Comparison of ENCODE assay signal across 2 cellular contexts in the genomic region with DNA sequence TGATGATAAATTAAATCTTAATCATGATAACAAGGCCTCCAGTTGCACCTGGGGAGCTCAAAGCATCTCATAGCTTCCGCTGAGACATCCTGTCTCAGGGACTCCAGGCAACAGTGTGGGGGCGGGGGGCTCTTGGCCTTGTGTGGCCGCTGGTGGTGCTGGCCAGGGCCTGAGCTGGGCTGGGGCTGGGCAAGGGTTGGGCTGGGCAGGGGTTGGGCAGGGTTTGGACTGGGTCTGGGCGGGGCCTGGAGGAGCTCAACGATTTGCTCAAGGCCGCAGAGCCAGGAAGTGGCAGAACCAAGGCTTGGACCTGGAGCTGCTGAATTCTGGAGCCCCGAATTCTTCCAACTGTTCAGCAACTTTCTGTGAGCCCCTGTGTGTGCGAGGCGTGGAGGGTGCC.
TF ChIP-seq lines count a peak whose summit lies in the region.

No MANE protein-coding gene starts in this region.

TF ChIP-seq in SK-N-SH, 30 proteins besides CTCF, POLR2A, EP300 and RAD21 (continued from another document):
- TF ChIP-seq, protein P1, sequence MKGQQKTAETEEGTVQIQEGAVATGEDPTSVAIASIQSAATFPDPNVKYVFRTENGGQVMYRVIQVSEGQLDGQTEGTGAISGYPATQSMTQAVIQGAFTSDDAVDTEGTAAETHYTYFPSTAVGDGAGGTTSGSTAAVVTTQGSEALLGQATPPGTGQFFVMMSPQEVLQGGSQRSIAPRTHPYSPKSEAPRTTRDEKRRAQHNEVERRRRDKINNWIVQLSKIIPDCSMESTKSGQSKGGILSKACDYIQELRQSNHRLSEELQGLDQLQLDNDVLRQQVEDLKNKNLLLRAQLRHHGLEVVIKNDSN (IDR thresholded peaks at IDR 0.05; ENCODE audit: borderline replicate concordance, low read depth), result no peak
- TF ChIP-seq CHD2 (IDR thresholded peaks at IDR 0.05; ENCODE audit: low read length, partially characterized antibody) (no peak), PBX3 (IDR thresholded peaks at IDR 0.05) (no peak), YY1 (IDR thresholded peaks at IDR 0.05; ENCODE audit: low read depth) (no peak), RCOR1 (IDR thresholded peaks at IDR 0.05; ENCODE audit: low read length) (no peak), SIN3A (IDR thresholded peaks at IDR 0.05; ENCODE audit: borderline replicate concordance, low read depth, low read length) (no peak), EZH2phosphoT487 (IDR thresholded peaks at IDR 0.05; ENCODE audit: borderline replicate concordance, low read depth) (no peak)
- TF ChIP-seq, protein P2, sequence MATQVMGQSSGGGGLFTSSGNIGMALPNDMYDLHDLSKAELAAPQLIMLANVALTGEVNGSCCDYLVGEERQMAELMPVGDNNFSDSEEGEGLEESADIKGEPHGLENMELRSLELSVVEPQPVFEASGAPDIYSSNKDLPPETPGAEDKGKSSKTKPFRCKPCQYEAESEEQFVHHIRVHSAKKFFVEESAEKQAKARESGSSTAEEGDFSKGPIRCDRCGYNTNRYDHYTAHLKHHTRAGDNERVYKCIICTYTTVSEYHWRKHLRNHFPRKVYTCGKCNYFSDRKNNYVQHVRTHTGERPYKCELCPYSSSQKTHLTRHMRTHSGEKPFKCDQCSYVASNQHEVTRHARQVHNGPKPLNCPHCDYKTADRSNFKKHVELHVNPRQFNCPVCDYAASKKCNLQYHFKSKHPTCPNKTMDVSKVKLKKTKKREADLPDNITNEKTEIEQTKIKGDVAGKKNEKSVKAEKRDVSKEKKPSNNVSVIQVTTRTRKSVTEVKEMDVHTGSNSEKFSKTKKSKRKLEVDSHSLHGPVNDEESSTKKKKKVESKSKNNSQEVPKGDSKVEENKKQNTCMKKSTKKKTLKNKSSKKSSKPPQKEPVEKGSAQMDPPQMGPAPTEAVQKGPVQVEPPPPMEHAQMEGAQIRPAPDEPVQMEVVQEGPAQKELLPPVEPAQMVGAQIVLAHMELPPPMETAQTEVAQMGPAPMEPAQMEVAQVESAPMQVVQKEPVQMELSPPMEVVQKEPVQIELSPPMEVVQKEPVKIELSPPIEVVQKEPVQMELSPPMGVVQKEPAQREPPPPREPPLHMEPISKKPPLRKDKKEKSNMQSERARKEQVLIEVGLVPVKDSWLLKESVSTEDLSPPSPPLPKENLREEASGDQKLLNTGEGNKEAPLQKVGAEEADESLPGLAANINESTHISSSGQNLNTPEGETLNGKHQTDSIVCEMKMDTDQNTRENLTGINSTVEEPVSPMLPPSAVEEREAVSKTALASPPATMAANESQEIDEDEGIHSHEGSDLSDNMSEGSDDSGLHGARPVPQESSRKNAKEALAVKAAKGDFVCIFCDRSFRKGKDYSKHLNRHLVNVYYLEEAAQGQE (IDR thresholded peaks at IDR 0.05; ENCODE audit: low read depth, low read length), result no peak

TF ChIP-seq in SK-N-SH treated with all-trans-retinoic acid at 6 μM for 48 hours, 23 proteins besides CTCF, POLR2A, EP300 and RAD21 (continued from another document):
- TF ChIP-seq, protein P3, sequence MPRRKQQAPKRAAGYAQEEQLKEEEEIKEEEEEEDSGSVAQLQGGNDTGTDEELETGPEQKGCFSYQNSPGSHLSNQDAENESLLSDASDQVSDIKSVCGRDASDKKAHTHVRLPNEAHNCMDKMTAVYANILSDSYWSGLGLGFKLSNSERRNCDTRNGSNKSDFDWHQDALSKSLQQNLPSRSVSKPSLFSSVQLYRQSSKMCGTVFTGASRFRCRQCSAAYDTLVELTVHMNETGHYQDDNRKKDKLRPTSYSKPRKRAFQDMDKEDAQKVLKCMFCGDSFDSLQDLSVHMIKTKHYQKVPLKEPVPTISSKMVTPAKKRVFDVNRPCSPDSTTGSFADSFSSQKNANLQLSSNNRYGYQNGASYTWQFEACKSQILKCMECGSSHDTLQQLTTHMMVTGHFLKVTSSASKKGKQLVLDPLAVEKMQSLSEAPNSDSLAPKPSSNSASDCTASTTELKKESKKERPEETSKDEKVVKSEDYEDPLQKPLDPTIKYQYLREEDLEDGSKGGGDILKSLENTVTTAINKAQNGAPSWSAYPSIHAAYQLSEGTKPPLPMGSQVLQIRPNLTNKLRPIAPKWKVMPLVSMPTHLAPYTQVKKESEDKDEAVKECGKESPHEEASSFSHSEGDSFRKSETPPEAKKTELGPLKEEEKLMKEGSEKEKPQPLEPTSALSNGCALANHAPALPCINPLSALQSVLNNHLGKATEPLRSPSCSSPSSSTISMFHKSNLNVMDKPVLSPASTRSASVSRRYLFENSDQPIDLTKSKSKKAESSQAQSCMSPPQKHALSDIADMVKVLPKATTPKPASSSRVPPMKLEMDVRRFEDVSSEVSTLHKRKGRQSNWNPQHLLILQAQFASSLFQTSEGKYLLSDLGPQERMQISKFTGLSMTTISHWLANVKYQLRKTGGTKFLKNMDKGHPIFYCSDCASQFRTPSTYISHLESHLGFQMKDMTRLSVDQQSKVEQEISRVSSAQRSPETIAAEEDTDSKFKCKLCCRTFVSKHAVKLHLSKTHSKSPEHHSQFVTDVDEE (CRISPR knock-in tag; IDR thresholded peaks at IDR 0.05), result no peak
- TF ChIP-seq POU6F1 (CRISPR knock-in tag; IDR thresholded peaks at IDR 0.05; ENCODE audit: borderline replicate concordance, low read depth), result no peak
- no peak for TF ChIP-seq ZNF565 (CRISPR knock-in tag; conservative IDR thresholded peaks at IDR 0.05; ENCODE audit: low read depth)
- no peak for TF ChIP-seq ZC3H10 (CRISPR knock-in tag; IDR thresholded peaks at IDR 0.05)
- TF ChIP-seq ESRRG (CRISPR knock-in tag; IDR thresholded peaks at IDR 0.05), result no peak
- no peak for TF ChIP-seq ZFP3 (CRISPR knock-in tag; IDR thresholded peaks at IDR 0.05)
- no peak for TF ChIP-seq BACH2 (CRISPR knock-in tag; IDR thresholded peaks at IDR 0.05; ENCODE audit: borderline replicate concordance)
- no peak for TF ChIP-seq CSRNP3 (CRISPR knock-in tag; IDR thresholded peaks at IDR 0.05)
- no peak for TF ChIP-seq TCF4 (CRISPR knock-in tag; IDR thresholded peaks at IDR 0.05; ENCODE audit: borderline replicate concordance)
- TF ChIP-seq PPARA (CRISPR knock-in tag; IDR thresholded peaks at IDR 0.05; ENCODE audit: borderline replicate concordance), result no peak
- no peak for TF ChIP-seq RARB (CRISPR knock-in tag; IDR thresholded peaks at IDR 0.05)
- TF ChIP-seq, protein P4, sequence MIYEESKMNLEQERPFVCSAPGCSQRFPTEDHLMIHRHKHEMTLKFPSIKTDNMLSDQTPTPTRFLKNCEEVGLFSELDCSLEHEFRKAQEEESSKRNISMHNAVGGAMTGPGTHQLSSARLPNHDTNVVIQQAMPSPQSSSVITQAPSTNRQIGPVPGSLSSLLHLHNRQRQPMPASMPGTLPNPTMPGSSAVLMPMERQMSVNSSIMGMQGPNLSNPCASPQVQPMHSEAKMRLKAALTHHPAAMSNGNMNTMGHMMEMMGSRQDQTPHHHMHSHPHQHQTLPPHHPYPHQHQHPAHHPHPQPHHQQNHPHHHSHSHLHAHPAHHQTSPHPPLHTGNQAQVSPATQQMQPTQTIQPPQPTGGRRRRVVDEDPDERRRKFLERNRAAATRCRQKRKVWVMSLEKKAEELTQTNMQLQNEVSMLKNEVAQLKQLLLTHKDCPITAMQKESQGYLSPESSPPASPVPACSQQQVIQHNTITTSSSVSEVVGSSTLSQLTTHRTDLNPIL (CRISPR knock-in tag; IDR thresholded peaks at IDR 0.05; ENCODE audit: low read depth), result no peak
